16 cellular contexts compared by ENCODE assay signal in the genomic region with DNA sequence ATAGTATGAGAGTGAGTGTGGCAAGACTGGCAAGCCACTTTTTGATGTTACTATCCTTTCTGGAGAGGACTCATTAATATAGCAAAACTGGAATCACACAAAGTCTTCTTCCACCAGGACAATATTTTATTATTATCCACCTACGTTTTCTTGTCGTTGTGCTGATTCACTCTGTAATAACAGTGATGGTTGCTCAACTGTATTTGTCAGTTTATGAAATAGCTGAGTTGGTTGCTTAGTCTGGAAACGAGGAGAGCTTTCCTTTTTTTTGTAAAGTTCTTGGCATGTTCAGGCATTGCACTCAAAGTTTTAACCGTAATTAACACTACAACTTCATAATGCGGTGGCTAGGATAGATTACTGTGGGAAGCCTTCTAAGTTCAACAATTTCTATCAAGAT.
DNase-seq lines count a peak whose midpoint lies in the region; ATAC-seq and TF ChIP-seq lines count a peak whose summit lies in the region.
"Had no signal": no experiment of that assay in that cellular context is flagged by ENCODE, and none has a peak within 500 bp of the region (broad histone marks: within the 10 kb centered on the region; RNA-seq: fewer than 3 reads in every experiment).

No MANE protein-coding gene starts in this region.

- peak; percentile 60 for DNase-seq in CD1c-positive myeloid dendritic cell (ENCODE audit: extremely low spot score)
- DNase-seq in NOMO-1 treated with DMSO at 0.1 percent for 48 hours (lab: John Stamatoyannopoulos, UW; ENCODE audit: unreplicated experiment): peak; percentile 73
- peak; percentile 90 for DNase-seq in epithelial cell of esophagus (ENCODE audit: low read depth)
- no peak for DNase-seq in omental fat pad (ENCODE audit: low spot score)
- no peak for DNase-seq in DMS79 (lab: John Stamatoyannopoulos, UW)
- DNase-seq: activated T-cell treated with anti-CD3 and anti-CD28 coated beads, Interleukin-2, amount 50 U/mL, for 48 hours; CD8-positive, alpha-beta T cell; NCI-H1694 treated with DMSO at 0.1 percent for 48 hours; NCI-H774; stimulated activated CD4-positive, alpha-beta T cell treated with anti-CD3 and anti-CD28 coated beads, Interleukin-2, amount 100 ng/mL, for 48 hours; stimulated activated naive CD4-positive, alpha-beta T cell had no signal

- no peak overlapping the region for H3K4me3 ChIP-seq in epithelial cell of esophagus (ENCODE audit: low read length)
- H3K4me3 ChIP-seq: SK-N-MC had no signal

- TF ChIP-seq CTCF in epithelial cell of esophagus (IDR thresholded peaks at IDR 0.05; ENCODE audit: insufficient read depth, low read depth, low read length, missing control alignments): no peak
- no peak for TF ChIP-seq CTCF in omental fat pad (IDR thresholded peaks at IDR 0.05)

- ATAC-seq in omental fat pad (ENCODE audit: low FRiP score) (peak; percentile 87), GM21529 (IDR thresholded peaks at IDR 0.05; ENCODE audit: unreplicated experiment) (no peak), HG03565 (IDR thresholded peaks at IDR 0.05; ENCODE audit: unreplicated experiment) (no peak), HG02870 (IDR thresholded peaks at IDR 0.05; ENCODE audit: unreplicated experiment) (no peak)
- ATAC-seq: activated CD4-positive, CD25-positive, alpha-beta regulatory T cell treated with anti-CD3 and anti-CD28 coated beads, Interleukin-2, amount 50 U/mL, for 24 hours; CD8-positive, alpha-beta T cell had no signal

Comparison
In these comparisons a context has a peak if more than half of its experiments do, and no peak if none do; other contexts are left out.
1. DNase-seq: peak in CD1c-positive myeloid dendritic cell (single experiment), NOMO-1 treated with DMSO at 0.1 percent for 48 hours (single experiment) and epithelial cell of esophagus (single experiment); none in omental fat pad (single experiment) and DMS79 (single experiment).